Comparison of ENCODE assay signal across 1 cellular context in the genomic region with DNA sequence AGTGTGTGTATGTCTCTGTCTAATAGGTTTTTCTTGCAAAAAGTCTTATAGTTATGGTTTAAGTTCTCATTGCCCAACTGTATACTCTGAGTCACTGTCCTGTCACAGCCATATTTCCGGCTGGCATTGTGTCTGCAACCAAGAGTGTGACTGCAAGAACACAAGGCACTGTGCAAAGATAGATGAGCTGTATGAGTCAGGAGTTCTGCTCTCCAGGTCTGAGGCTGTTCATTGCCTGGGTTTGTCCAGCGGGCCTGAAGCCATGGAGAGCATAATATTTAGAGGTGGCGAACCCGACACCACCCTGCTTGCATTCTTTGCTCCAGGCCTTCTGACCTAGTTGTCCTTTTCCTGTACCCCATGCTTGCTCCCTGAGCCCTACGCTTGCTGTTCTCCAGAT.
TF ChIP-seq lines count a peak whose summit lies in the region.

No MANE protein-coding gene starts in this region.

TF ChIP-seq in GM23338, 12 proteins besides CTCF, POLR2A, EP300 and RAD21 (continued from another document):
- TF ChIP-seq, protein P1, sequence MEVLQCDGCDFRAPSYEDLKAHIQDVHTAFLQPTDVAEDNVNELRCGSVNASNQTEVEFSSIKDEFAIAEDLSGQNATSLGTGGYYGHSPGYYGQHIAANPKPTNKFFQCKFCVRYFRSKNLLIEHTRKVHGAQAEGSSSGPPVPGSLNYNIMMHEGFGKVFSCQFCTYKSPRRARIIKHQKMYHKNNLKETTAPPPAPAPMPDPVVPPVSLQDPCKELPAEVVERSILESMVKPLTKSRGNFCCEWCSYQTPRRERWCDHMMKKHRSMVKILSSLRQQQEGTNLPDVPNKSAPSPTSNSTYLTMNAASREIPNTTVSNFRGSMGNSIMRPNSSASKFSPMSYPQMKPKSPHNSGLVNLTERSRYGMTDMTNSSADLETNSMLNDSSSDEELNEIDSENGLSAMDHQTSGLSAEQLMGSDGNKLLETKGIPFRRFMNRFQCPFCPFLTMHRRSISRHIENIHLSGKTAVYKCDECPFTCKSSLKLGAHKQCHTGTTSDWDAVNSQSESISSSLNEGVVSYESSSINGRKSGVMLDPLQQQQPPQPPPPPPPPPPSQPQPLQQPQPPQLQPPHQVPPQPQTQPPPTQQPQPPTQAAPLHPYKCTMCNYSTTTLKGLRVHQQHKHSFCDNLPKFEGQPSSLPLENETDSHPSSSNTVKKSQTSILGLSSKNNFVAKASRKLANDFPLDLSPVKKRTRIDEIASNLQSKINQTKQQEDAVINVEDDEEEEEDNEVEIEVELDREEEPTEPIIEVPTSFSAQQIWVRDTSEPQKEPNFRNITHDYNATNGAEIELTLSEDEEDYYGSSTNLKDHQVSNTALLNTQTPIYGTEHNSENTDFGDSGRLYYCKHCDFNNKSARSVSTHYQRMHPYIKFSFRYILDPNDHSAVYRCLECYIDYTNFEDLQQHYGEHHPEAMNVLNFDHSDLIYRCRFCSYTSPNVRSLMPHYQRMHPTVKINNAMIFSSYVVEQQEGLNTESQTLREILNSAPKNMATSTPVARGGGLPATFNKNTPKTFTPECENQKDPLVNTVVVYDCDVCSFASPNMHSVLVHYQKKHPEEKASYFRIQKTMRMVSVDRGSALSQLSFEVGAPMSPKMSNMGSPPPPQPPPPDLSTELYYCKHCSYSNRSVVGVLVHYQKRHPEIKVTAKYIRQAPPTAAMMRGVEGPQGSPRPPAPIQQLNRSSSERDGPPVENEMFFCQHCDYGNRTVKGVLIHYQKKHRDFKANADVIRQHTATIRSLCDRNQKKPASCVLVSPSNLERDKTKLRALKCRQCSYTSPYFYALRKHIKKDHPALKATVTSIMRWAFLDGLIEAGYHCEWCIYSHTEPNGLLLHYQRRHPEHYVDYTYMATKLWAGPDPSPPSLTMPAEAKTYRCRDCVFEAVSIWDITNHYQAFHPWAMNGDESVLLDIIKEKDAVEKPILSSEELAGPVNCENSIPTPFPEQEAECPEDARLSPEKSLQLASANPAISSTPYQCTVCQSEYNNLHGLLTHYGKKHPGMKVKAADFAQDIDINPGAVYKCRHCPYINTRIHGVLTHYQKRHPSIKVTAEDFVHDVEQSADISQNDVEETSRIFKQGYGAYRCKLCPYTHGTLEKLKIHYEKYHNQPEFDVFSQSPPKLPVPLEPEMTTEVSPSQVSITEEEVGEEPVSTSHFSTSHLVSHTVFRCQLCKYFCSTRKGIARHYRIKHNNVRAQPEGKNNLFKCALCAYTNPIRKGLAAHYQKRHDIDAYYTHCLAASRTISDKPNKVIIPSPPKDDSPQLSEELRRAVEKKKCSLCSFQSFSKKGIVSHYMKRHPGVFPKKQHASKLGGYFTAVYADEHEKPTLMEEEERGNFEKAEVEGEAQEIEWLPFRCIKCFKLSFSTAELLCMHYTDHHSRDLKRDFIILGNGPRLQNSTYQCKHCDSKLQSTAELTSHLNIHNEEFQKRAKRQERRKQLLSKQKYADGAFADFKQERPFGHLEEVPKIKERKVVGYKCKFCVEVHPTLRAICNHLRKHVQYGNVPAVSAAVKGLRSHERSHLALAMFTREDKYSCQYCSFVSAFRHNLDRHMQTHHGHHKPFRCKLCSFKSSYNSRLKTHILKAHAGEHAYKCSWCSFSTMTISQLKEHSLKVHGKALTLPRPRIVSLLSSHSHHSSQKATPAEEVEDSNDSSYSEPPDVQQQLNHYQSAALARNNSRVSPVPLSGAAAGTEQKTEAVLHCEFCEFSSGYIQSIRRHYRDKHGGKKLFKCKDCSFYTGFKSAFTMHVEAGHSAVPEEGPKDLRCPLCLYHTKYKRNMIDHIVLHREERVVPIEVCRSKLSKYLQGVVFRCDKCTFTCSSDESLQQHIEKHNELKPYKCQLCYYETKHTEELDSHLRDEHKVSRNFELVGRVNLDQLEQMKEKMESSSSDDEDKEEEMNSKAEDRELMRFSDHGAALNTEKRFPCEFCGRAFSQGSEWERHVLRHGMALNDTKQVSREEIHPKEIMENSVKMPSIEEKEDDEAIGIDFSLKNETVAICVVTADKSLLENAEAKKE (CRISPR knock-in tag; IDR thresholded peaks at IDR 0.05) = no peak
- TF ChIP-seq NANOG (IDR thresholded peaks at IDR 0.05; ENCODE audit: borderline replicate concordance) = no peak
- TF ChIP-seq JUNB (IDR thresholded peaks at IDR 0.05; ENCODE audit: unreplicated experiment) = no peak
- TF ChIP-seq STAT1 (IDR thresholded peaks at IDR 0.05; ENCODE audit: unreplicated experiment) = no peak
